Comparison of ENCODE assay signal across 8 cellular contexts in genomic region chr4:184328022-184328736, GRCh38.
DNase-seq lines count a peak whose midpoint lies in the region; ATAC-seq, FAIRE-seq and TF ChIP-seq lines count a peak whose summit lies in the region.

No MANE protein-coding gene starts in this region.

- no peak for TF ChIP-seq CTCF in VCaP (conservative IDR thresholded peaks at IDR 0.05)
- no peak for TF ChIP-seq CTCF in chondrocyte (IDR thresholded peaks at IDR 0.05)

- no peak for FAIRE-seq in urothelium cell line (lab: Jason Lieb, UNC)

- H3K27ac Mint-ChIP-seq in chondrocyte (ENCODE audit: unreplicated experiment) = no peak overlapping the region

- no peaks in the 10 kb centered on the region for H3K27me3 Mint-ChIP-seq in chondrocyte (ENCODE audit: low read depth)

- H3K36me3 Mint-ChIP-seq in chondrocyte (ENCODE audit: low read depth) = no peaks in the 10 kb centered on the region

- H3K27ac ChIP-seq in VCaP = peak overlapping the region; percentile 85

- no peak overlapping the region for H3K4me3 Mint-ChIP-seq in chondrocyte (ENCODE audit: unreplicated experiment)

- H3K4me1 Mint-ChIP-seq in chondrocyte (ENCODE audit: low read depth) = no peaks in the 10 kb centered on the region

- ATAC-seq in HG02938 (IDR thresholded peaks at IDR 0.05; ENCODE audit: unreplicated experiment) = peak; percentile 76
- ATAC-seq in stimulated activated naive CD8-positive, alpha-beta T cell treated with anti-CD3 and anti-CD28 coated beads, Interleukin-15, Interleukin-2, amounts not matched to agents 100 U/mL and 50 U/mL, for 24 hours = peak; percentile 73

- H3K9me3 Mint-ChIP-seq in chondrocyte (ENCODE audit: low read depth) = no peaks in the 10 kb centered on the region

- peak; percentile 19 for DNase-seq in SKM-1 treated with dmso at 0.1 percent for 144 hours (lab: John Stamatoyannopoulos, UW; ENCODE audit: unreplicated experiment)
- DNase-seq in SKM-1 (lab: John Stamatoyannopoulos, UW; ENCODE audit: unreplicated experiment) = no peak
- DNase-seq in stimulated activated naive CD8-positive, alpha-beta T cell treated with anti-CD3 and anti-CD28 coated beads, Interleukin-15, Interleukin-2, amounts not matched to agents 100 U/mL and 50 U/mL, for 24 hours = peak; percentile 51
- no peak for DNase-seq in amygdala (lab: John Stamatoyannopoulos, UW)
- no peak for DNase-seq in chondrocyte (ENCODE audit: low spot score)
- DNase-seq in urothelium cell line (ENCODE audit: low spot score) = no peak

Comparison
In these comparisons a context has a peak if more than half of its experiments do, and no peak if none do; other contexts are left out.
1. DNase-seq: peak in SKM-1 treated with dmso at 0.1 percent for 144 hours (single experiment) and stimulated activated naive CD8-positive, alpha-beta T cell treated with anti-CD3 and anti-CD28 coated beads, Interleukin-15, Interleukin-2, amounts not matched to agents 100 U/mL and 50 U/mL, for 24 hours (single experiment); none in SKM-1 (single experiment), amygdala (0 of 56), chondrocyte (single experiment) and urothelium cell line (single experiment).